Comparison of ENCODE assay signal across 8 cellular contexts in the genomic region with DNA sequence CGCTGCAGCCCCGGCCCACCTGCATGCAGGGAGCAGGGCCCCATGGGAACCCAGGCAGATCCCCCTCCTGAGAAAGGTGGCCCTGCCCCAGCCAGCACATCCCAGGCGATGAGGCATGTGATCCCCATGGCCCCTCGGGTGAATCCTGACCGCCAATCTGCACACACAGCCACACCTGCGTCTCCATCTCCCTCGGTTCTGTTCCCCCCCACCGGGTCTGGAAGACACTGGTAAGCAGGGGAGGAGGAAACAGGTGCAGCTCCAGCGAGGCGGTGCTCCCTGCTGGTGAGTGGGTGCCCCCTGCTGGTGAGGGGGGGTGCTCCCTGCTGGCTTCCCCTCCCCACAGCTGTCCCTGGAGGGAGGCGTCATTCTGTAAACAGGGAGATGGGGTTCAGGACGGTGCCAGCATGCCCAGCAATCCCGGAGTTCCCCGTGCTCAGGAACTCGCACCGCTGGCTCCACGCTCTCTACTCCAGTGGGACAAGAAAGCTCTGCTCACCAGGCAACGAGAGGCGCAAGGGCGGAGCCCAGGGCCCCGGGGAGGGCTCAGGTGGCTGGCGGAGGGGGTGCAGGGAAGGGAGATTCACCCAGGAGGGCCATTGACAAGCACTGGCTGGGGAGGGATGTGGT. TPM values are rescaled to one million over a fixed set of nuclear protein-coding genes. Genes with fewer than 3 reads are reported as not detected.
A peak's percentile ranks its signal among the peaks of the same experiment; 100 is the strongest.
DNase-seq lines count a peak whose midpoint lies in the region; ATAC-seq and TF ChIP-seq lines count a peak whose summit lies in the region.

No MANE protein-coding gene starts in this region.

- intact Hi-C loops in activated naive CD4-positive, alpha-beta T cell treated with anti-CD3 and anti-CD28 coated beads for 36 hours (cut with micrococcal nuclease): loop anchor here (1.0 kb wide), 2 partner anchors 136 to 217 kb away; no protein-coding TSS in a partner anchor
- intact Hi-C loops in heart left ventricle (cut with DNase I) (loop anchor here in 8 of 10 donors (1.0 to 10.0 kb wide), 7 partner anchors 88 to 206 kb away; partner anchors contain the start of gene NKD2 (in 4 of the 8)), sciatic nerve (cut with DNase I) (loop anchor here (10.0 kb wide), 1 partner anchor 216 kb away; no protein-coding TSS in a partner anchor)

- H3K27me3 ChIP-seq in BE2C: no peaks in the 10 kb centered on the region
- H3K27me3 ChIP-seq in heart left ventricle: no peaks in the 10 kb centered on the region

- DNase-seq in BE2C: peak; percentile 84
- DNase-seq in M059J (ENCODE audit: low read depth): peak; percentile 56
- DNase-seq in activated naive CD4-positive, alpha-beta T cell treated with anti-CD3 and anti-CD28 coated beads for 36 hours: peak; percentile 86
- DNase-seq in heart left ventricle: peak; percentile 81 to 91 (median 84)
- peak; percentile 85 for DNase-seq in sciatic nerve (ENCODE audit: low spot score)
- no peak for DNase-seq in dedifferentiated amniotic fluid mesenchymal stem cell (ENCODE audit: extremely low spot score)

- H3K36me3 ChIP-seq in BE2C: no peaks in the 10 kb centered on the region
- H3K36me3 ChIP-seq in heart left ventricle: no peaks in the 10 kb centered on the region

- peak; percentile 69 for ATAC-seq in GM21390 (IDR thresholded peaks at IDR 0.05; ENCODE audit: unreplicated experiment)
- peak; percentile 80 for ATAC-seq in SK-N-SH treated with all-trans-retinoic acid at 6 μM for 48 hours
- ATAC-seq in heart left ventricle: peak; percentile 72 to 89 (median 78)
- peak; percentile 76 for ATAC-seq in sciatic nerve

- H3K4me3 ChIP-seq in BE2C (ENCODE audit: low read depth, low read length): no peak overlapping the region
- no peak overlapping the region for H3K4me3 ChIP-seq in heart left ventricle

- H3K36me3 Mint-ChIP-seq in activated naive CD4-positive, alpha-beta T cell treated with anti-CD3 and anti-CD28 coated beads for 36 hours (ENCODE audit: low read depth): no peaks in the 10 kb centered on the region

- peaks cover 3% of the 10 kb centered on the region for H3K4me1 Mint-ChIP-seq in activated naive CD4-positive, alpha-beta T cell treated with anti-CD3 and anti-CD28 coated beads for 36 hours (ENCODE audit: low read depth)

- TF ChIP-seq CTCF in BE2C (IDR thresholded peaks at IDR 0.05; ENCODE audit: low read depth, low read length): peak; percentile 87
- peak; percentile 86 to 97 (median 90) for TF ChIP-seq CTCF in heart left ventricle (IDR thresholded peaks at IDR 0.05)

- 23 to 38% (median 28%) methylated on average over 14 to 22 of the region's 22 CpGs for WGBS in heart left ventricle, 4 donors

- H3K4me3 Mint-ChIP-seq in activated naive CD4-positive, alpha-beta T cell treated with anti-CD3 and anti-CD28 coated beads for 36 hours: no peak overlapping the region

- H3K4me1 ChIP-seq in BE2C (peaks cover 2% of the 10 kb centered on the region; the same call in 1 of the 2 replicates), heart left ventricle (peaks cover 0 to 30% (median 13%) of the 10 kb centered on the region in 12 donors)

- H3K27ac Mint-ChIP-seq in activated naive CD4-positive, alpha-beta T cell treated with anti-CD3 and anti-CD28 coated beads for 36 hours: no peak overlapping the region

- peaks cover 5% of the 10 kb centered on the region for H3K27me3 Mint-ChIP-seq in activated naive CD4-positive, alpha-beta T cell treated with anti-CD3 and anti-CD28 coated beads for 36 hours (ENCODE audit: low read depth)

- CTCF ChIA-PET in activated naive CD4-positive, alpha-beta T cell treated with anti-CD3 and anti-CD28 coated beads for 36 hours (lab: Charles Lee): interaction anchor here (0.8 to 2.1 kb wide), 7 partner anchors 10 to 216 kb away, joined by 3 to 8 read pairs (median 5); no protein-coding TSS in a partner anchor

- no peaks in the 10 kb centered on the region for H3K9me3 Mint-ChIP-seq in activated naive CD4-positive, alpha-beta T cell treated with anti-CD3 and anti-CD28 coated beads for 36 hours

- TF ChIP-seq POLR2A in heart left ventricle (IDR thresholded peaks at IDR 0.05): no peak

- H3K9me3 ChIP-seq in BE2C (no peaks in the 10 kb centered on the region), heart left ventricle (no peaks in the 10 kb centered on the region)

- H3K27ac ChIP-seq in heart left ventricle: no peak overlapping the region

TF ChIP-seq in SK-N-SH treated with all-trans-retinoic acid at 6 μM for 48 hours, 23 proteins besides CTCF, POLR2A, EP300 and RAD21:
- no peak for TF ChIP-seq ZFP3 (CRISPR knock-in tag; IDR thresholded peaks at IDR 0.05)
- TF ChIP-seq ZNF8 (CRISPR knock-in tag; IDR thresholded peaks at IDR 0.05): no peak
- TF ChIP-seq TCF4 (CRISPR knock-in tag; IDR thresholded peaks at IDR 0.05; ENCODE audit: borderline replicate concordance): no peak
- no peak for TF ChIP-seq OSR1 (CRISPR knock-in tag; IDR thresholded peaks at IDR 0.05)
- no peak for TF ChIP-seq PATZ1 (CRISPR knock-in tag; IDR thresholded peaks at IDR 0.05; ENCODE audit: borderline replicate concordance)
- no peak for TF ChIP-seq PPARA (CRISPR knock-in tag; IDR thresholded peaks at IDR 0.05; ENCODE audit: borderline replicate concordance)
- TF ChIP-seq ZNF565 (CRISPR knock-in tag; conservative IDR thresholded peaks at IDR 0.05; ENCODE audit: low read depth): no peak
- TF ChIP-seq RARB (CRISPR knock-in tag; IDR thresholded peaks at IDR 0.05): no peak
- TF ChIP-seq, protein P1, sequence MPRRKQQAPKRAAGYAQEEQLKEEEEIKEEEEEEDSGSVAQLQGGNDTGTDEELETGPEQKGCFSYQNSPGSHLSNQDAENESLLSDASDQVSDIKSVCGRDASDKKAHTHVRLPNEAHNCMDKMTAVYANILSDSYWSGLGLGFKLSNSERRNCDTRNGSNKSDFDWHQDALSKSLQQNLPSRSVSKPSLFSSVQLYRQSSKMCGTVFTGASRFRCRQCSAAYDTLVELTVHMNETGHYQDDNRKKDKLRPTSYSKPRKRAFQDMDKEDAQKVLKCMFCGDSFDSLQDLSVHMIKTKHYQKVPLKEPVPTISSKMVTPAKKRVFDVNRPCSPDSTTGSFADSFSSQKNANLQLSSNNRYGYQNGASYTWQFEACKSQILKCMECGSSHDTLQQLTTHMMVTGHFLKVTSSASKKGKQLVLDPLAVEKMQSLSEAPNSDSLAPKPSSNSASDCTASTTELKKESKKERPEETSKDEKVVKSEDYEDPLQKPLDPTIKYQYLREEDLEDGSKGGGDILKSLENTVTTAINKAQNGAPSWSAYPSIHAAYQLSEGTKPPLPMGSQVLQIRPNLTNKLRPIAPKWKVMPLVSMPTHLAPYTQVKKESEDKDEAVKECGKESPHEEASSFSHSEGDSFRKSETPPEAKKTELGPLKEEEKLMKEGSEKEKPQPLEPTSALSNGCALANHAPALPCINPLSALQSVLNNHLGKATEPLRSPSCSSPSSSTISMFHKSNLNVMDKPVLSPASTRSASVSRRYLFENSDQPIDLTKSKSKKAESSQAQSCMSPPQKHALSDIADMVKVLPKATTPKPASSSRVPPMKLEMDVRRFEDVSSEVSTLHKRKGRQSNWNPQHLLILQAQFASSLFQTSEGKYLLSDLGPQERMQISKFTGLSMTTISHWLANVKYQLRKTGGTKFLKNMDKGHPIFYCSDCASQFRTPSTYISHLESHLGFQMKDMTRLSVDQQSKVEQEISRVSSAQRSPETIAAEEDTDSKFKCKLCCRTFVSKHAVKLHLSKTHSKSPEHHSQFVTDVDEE (CRISPR knock-in tag; IDR thresholded peaks at IDR 0.05): no peak
- no peak for TF ChIP-seq CSRNP3 (CRISPR knock-in tag; IDR thresholded peaks at IDR 0.05)
- TF ChIP-seq CSDC2 (CRISPR knock-in tag; IDR thresholded peaks at IDR 0.05): no peak

RNA-seq across cellular contexts. Expression of gene SLC12A7, which starts 28.4 kb away (rescaled TPM):
- polyA plus RNA-seq in BE2C (2012; ENCODE audit: insufficient read depth, insufficient read length, low read depth): 44.2 TPM
- 6.9 and 14.2 TPM in 2 replicates for total RNA-seq in M059J (2014; rRNA removed; shearing (Covaris generic))
- 10 to 100 TPM; 12.6 to 13.6 TPM for total RNA-seq in activated naive CD4-positive, alpha-beta T cell treated with anti-CD3 and anti-CD28 coated beads for 36 hours
- total RNA-seq in heart left ventricle: 100 to 1,000 TPM in 7 of 9 donors, 10 to 100 TPM in 2; 77.0 to 159 (median 132) TPM
- polyA plus RNA-seq in heart left ventricle: 10 to 100 TPM; 66.3 to 74.5 TPM
- 31.7 TPM for total RNA-seq in sciatic nerve
